In the genomic region with DNA sequence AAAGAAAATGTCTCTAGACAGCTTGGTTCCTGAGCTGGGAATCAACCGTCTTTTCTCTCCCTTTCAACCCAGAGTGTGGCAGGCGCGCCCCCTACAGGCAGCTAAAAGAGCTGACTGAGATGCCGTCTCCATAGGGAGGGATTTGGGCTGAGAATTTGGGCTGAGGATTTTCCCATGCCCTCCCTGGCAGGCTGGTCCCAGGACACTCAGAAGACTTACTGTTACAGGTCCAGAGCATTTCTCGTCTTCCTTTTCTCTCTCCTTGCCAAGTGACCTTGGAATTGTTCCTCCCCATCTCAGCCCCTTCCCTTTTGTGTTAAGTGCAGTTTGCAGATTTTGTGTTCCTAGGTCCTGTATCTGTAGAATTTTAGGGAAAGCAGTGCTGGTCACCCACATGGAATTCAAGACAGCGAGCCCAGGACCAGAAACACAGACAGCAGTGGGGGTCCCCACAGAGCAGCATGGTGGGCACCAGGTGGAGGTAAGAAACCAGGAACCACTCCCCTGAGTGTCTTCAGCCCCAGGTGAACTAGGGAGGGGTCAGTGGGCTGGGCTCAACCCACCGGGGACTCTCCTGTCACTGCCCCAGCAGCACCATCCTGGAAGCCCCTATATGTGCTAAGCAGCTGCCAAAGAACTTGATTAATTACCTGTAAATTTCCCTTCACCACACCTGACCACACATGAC, we compare ENCODE assay signal across 8 cellular contexts. TPM values are rescaled to one million over a fixed set of nuclear protein-coding genes. Genes with fewer than 3 reads are reported as not detected.
DNase-seq lines count a peak whose midpoint lies in the region; ATAC-seq and TF ChIP-seq lines count a peak whose summit lies in the region.

No MANE protein-coding gene starts in this region.

- TF ChIP-seq CTCF in Panc1 (IDR thresholded peaks at IDR 0.05) (peak; percentile 87), prostate gland (IDR thresholded peaks at IDR 0.05) (peak; percentile 20 to 50 (median 42)), uterus (IDR thresholded peaks at IDR 0.05) (peak in 2 of 4 experiments; percentile 20 to 32)

- no peak overlapping the region for H3K27ac Mint-ChIP-seq in activated T-helper 1 cell treated with anti-CD3 and anti-CD28 coated beads, Interleukin-12 subunit alpha, Interleukin-12 subunit beta, Interleukin-2, Interleukin-4 antibody, amounts not matched to agents 30 ng/mL and 10 ng/mL and 1 ng/mL, durations not matched to agents 14 hours and 24 hours and 36 hours

- no peak overlapping the region for H3K4me3 Mint-ChIP-seq in activated T-helper 1 cell treated with anti-CD3 and anti-CD28 coated beads, Interleukin-12 subunit alpha, Interleukin-12 subunit beta, Interleukin-2, Interleukin-4 antibody, amounts not matched to agents 30 ng/mL and 10 ng/mL and 1 ng/mL, durations not matched to agents 14 hours and 24 hours and 36 hours

- no peaks in the 10 kb centered on the region for H3K36me3 Mint-ChIP-seq in activated T-helper 1 cell treated with anti-CD3 and anti-CD28 coated beads, Interleukin-12 subunit alpha, Interleukin-12 subunit beta, Interleukin-2, Interleukin-4 antibody, amounts not matched to agents 30 ng/mL and 10 ng/mL and 1 ng/mL, durations not matched to agents 14 hours and 24 hours and 36 hours (ENCODE audit: low read depth)

- in situ Hi-C loops in HAP-1 (cut with MboI; ENCODE audit: low sequenced_read_pairs) = no loop called here
- in situ Hi-C loops in Panc1 (cut with HindIII; ENCODE audit: low pct_unique_long_range_greater_than_20kb, low sequenced_read_pairs) = no loop called here

- ATAC-seq in Panc1 (peak; percentile 66; the same call in 1 of the 2 replicates), GM18511 (IDR thresholded peaks at IDR 0.05; ENCODE audit: unreplicated experiment) (no peak)

- WGBS in prostate gland = 28% methylated on average over 7 of the region's 7 CpGs

- no peaks in the 10 kb centered on the region for H3K36me3 ChIP-seq in HAP-1 (replicated peaks)
- no peaks in the 10 kb centered on the region for H3K36me3 ChIP-seq in Panc1 (ENCODE audit: control insufficient read depth, insufficient read depth, low read length)
- H3K36me3 ChIP-seq in prostate gland = no peaks in the 10 kb centered on the region
- no peaks in the 10 kb centered on the region for H3K36me3 ChIP-seq in uterus

- H3K27ac ChIP-seq in Panc1 (ENCODE audit: low read length) (no peak overlapping the region), prostate gland (no peak overlapping the region), uterus (no peak overlapping the region)

- TF ChIP-seq POLR2A in prostate gland (IDR thresholded peaks at IDR 0.05) (no peak), uterus (IDR thresholded peaks at IDR 0.05) (no peak)

- H3K27me3 ChIP-seq in HAP-1 (ENCODE audit: low read depth) (no peaks in the 10 kb centered on the region), Panc1 (ENCODE audit: control insufficient read depth, insufficient read depth, low read length) (no peaks in the 10 kb centered on the region), prostate gland (replicated peaks; ENCODE audit: insufficient read depth) (no peaks in the 10 kb centered on the region), uterus (no peaks in the 10 kb centered on the region)

- H3K27me3 Mint-ChIP-seq in activated T-helper 1 cell treated with anti-CD3 and anti-CD28 coated beads, Interleukin-12 subunit alpha, Interleukin-12 subunit beta, Interleukin-2, Interleukin-4 antibody, amounts not matched to agents 30 ng/mL and 10 ng/mL and 1 ng/mL, durations not matched to agents 14 hours and 24 hours and 36 hours (ENCODE audit: insufficient read depth) = peaks cover 30% of the 10 kb centered on the region

- no TSS peak for BruUV-seq in Panc1 (replicated peaks; lab: Mats Ljungman, UMichigan)

- CTCF ChIA-PET in Panc1 (lab: Charles Lee) = interaction anchor here (0.7 to 1.1 kb wide), 4 partner anchors 70 to 166 kb away, joined by 3 to 12 read pairs (median 6); no protein-coding TSS in a partner anchor

- no peak overlapping the region for H3K4me3 ChIP-seq in HAP-1
- H3K4me3 ChIP-seq in Panc1 (ENCODE audit: low read depth in 2 of 2, low read length in 2 of 2) = no peak overlapping the region
- H3K4me3 ChIP-seq in prostate gland = no peak overlapping the region
- H3K4me3 ChIP-seq in uterus = no peak overlapping the region

- H3K9me3 ChIP-seq in HAP-1 (no peaks in the 10 kb centered on the region), Panc1 (ENCODE audit: control insufficient read depth, insufficient read depth, low read depth, low read length) (no peaks in the 10 kb centered on the region), prostate gland (no peaks in the 10 kb centered on the region), uterus (peaks cover 0 to 3% of the 10 kb centered on the region in 2 donors)

- H3K4me1 Mint-ChIP-seq in activated T-helper 1 cell treated with anti-CD3 and anti-CD28 coated beads, Interleukin-12 subunit alpha, Interleukin-12 subunit beta, Interleukin-2, Interleukin-4 antibody, amounts not matched to agents 30 ng/mL and 10 ng/mL and 1 ng/mL, durations not matched to agents 14 hours and 24 hours and 36 hours (ENCODE audit: low read depth) = no peaks in the 10 kb centered on the region

- DNase-seq in Ammon's horn (ENCODE audit: low spot score) = peak; percentile 44
- peak; percentile 59 to 83 for DNase-seq in HAP-1 (ENCODE audit: low spot score in 2 of 2)
- DNase-seq in Panc1 (ENCODE audit: low read depth, low spot score) = no peak
- peak; percentile 52 for DNase-seq in activated T-helper 1 cell treated with anti-CD3 and anti-CD28 coated beads, Interleukin-12 subunit alpha, Interleukin-12 subunit beta, Interleukin-2, Interleukin-4 antibody, amounts not matched to agents 30 ng/mL and 10 ng/mL and 1 ng/mL, durations not matched to agents 14 hours and 24 hours and 36 hours (ENCODE audit: low spot score)
- DNase-seq in foreskin melanocyte = peak; percentile 11
- peak; percentile 23 for DNase-seq in prostate gland (ENCODE audit: low spot score)
- DNase-seq in uterus = no peak

- no peaks in the 10 kb centered on the region for H3K4me1 ChIP-seq in HAP-1
- H3K4me1 ChIP-seq in Panc1 (ENCODE audit: control insufficient read depth, insufficient read depth, low read length) = no peaks in the 10 kb centered on the region
- no peaks in the 10 kb centered on the region for H3K4me1 ChIP-seq in prostate gland (replicated peaks)
- no peaks in the 10 kb centered on the region for H3K4me1 ChIP-seq in uterus

- H3K9me3 Mint-ChIP-seq in activated T-helper 1 cell treated with anti-CD3 and anti-CD28 coated beads, Interleukin-12 subunit alpha, Interleukin-12 subunit beta, Interleukin-2, Interleukin-4 antibody, amounts not matched to agents 30 ng/mL and 10 ng/mL and 1 ng/mL, durations not matched to agents 14 hours and 24 hours and 36 hours = no peaks in the 10 kb centered on the region

- intact Hi-C loops in Panc1 (cut with micrococcal nuclease; ENCODE audit: unreplicated experiment) = loop anchor here (10.0 kb wide), 1 partner anchor 103 kb away; no protein-coding TSS in a partner anchor
- intact Hi-C loops in activated T-helper 1 cell treated with anti-CD3 and anti-CD28 coated beads, Interleukin-12 subunit alpha, Interleukin-12 subunit beta, Interleukin-2, Interleukin-4 antibody, amounts not matched to agents 30 ng/mL and 10 ng/mL and 1 ng/mL, durations not matched to agents 14 hours and 24 hours and 36 hours (cut with micrococcal nuclease) = loop anchor here (1.0 kb wide), 3 partner anchors 29 to 75 kb away; no protein-coding TSS in a partner anchor
- intact Hi-C loops in prostate gland (cut with DNase I) = no loop called here
- intact Hi-C loops in uterus (cut with DNase I; ENCODE audit: low total_unique reads) = no loop called here

- POLR2A ChIA-PET in Panc1 (lab: Charles Lee) = no interaction called here

RNA-seq across cellular contexts. Expression of a gene that starts 9.9 kb away (rescaled TPM):
- total RNA-seq in Panc1 (2021; ENCODE audit: unreplicated experiment) = not detected
- polyA plus RNA-seq in Panc1 (2012; ENCODE audit: insufficient read length) = not detected
- total RNA-seq in activated T-helper 1 cell treated with anti-CD3 and anti-CD28 coated beads, Interleukin-12 subunit alpha, Interleukin-12 subunit beta, Interleukin-2, Interleukin-4 antibody, amounts not matched to agents 30 ng/mL and 10 ng/mL and 1 ng/mL, durations not matched to agents 14 hours and 24 hours and 36 hours = not detected in 2 replicates
- not detected for total RNA-seq in prostate gland
- total RNA-seq in uterus = 1 to 10 TPM in 2 of 4 donors, under 1 TPM in 1, not detected in 1; 0.90 to 7.4 (median 2.7) TPM

Comparison
In these comparisons a context has a peak if more than half of its experiments do, and no peak if none do; other contexts are left out.
1. DNase-seq: peak in Ammon's horn (single experiment), HAP-1 (2 of 2), activated T-helper 1 cell treated with anti-CD3 and anti-CD28 coated beads, Interleukin-12 subunit alpha, Interleukin-12 subunit beta, Interleukin-2, Interleukin-4 antibody, amounts not matched to agents 30 ng/mL and 10 ng/mL and 1 ng/mL, durations not matched to agents 14 hours and 24 hours and 36 hours (single experiment), foreskin melanocyte (single experiment) and prostate gland (single experiment); none in Panc1 (single experiment) and uterus (0 of 2).
2. intact Hi-C loops: an anchor here in Panc1 (10.0 kb wide) and activated T-helper 1 cell treated with anti-CD3 and anti-CD28 coated beads, Interleukin-12 subunit alpha, Interleukin-12 subunit beta, Interleukin-2, Interleukin-4 antibody, amounts not matched to agents 30 ng/mL and 10 ng/mL and 1 ng/mL, durations not matched to agents 14 hours and 24 hours and 36 hours (1.0 kb wide); none called in prostate gland and uterus.